In genomic region chr13:28356506-28357064, GRCh38 we compare ENCODE assay signal across 12 cellular contexts.
DNase-seq lines count a peak whose midpoint lies in the region; ATAC-seq and TF ChIP-seq lines count a peak whose summit lies in the region.
"Had no signal": no experiment of that assay in that cellular context is flagged by ENCODE, and none has a peak within 500 bp of the region (broad histone marks: within the 10 kb centered on the region; RNA-seq: fewer than 3 reads in every experiment).

No MANE protein-coding gene starts in this region.

- H3K9me3 Mint-ChIP-seq in activated CD8-positive, alpha-beta memory T cell treated with anti-CD3 and anti-CD28 coated beads, Interleukin-2, amount 10 ng/mL, durations not matched to agents 7 days and 5 days (ENCODE audit: low read depth), result peaks cover 5% of the 10 kb centered on the region
- no peaks in the 10 kb centered on the region for H3K9me3 Mint-ChIP-seq in chondrocyte (ENCODE audit: low read depth)

- H3K4me3 Mint-ChIP-seq in activated CD8-positive, alpha-beta memory T cell treated with anti-CD3 and anti-CD28 coated beads, Interleukin-2, amount 10 ng/mL, durations not matched to agents 7 days and 5 days, result no peak overlapping the region
- H3K4me3 Mint-ChIP-seq in chondrocyte (ENCODE audit: unreplicated experiment), result no peak overlapping the region

- peaks cover 48% of the 10 kb centered on the region for H3K4me1 Mint-ChIP-seq in activated CD8-positive, alpha-beta memory T cell treated with anti-CD3 and anti-CD28 coated beads, Interleukin-2, amount 10 ng/mL, durations not matched to agents 7 days and 5 days
- H3K4me1 Mint-ChIP-seq in chondrocyte (ENCODE audit: low read depth), result peaks cover 36% of the 10 kb centered on the region

- DNase-seq in activated CD8-positive, alpha-beta memory T cell treated with anti-CD3 and anti-CD28 coated beads, Interleukin-2, amount 10 ng/mL, durations not matched to agents 7 days and 5 days, result no peak
- DNase-seq in activated CD8-positive, alpha-beta memory T cell treated with anti-CD3 and anti-CD28 coated beads, Interleukin-2, amount 50 U/mL, for 48 hours, result no peak
- peak; percentile 69 to 87 for DNase-seq in NOMO-1 (lab: John Stamatoyannopoulos, UW; ENCODE audit: unreplicated experiment in 2 of 2)
- no peak for DNase-seq in chondrocyte (ENCODE audit: low spot score)
- DNase-seq in sciatic nerve (ENCODE audit: low spot score), result no peak
- DNase-seq in NCI-H2081 (lab: John Stamatoyannopoulos, UW), result no peak
- DNase-seq in NCI-H2107 treated with DMSO at 0.1 percent for 48 hours (lab: John Stamatoyannopoulos, UW; ENCODE audit: unreplicated experiment), result no peak
- no peak for DNase-seq in activated CD4-positive, CD25-positive, alpha-beta regulatory T cell (lab: John Stamatoyannopoulos, UW)
- DNase-seq: amygdala, esophagus squamous epithelium, spleen had no signal

- no peaks in the 10 kb centered on the region for H3K27me3 Mint-ChIP-seq in activated CD8-positive, alpha-beta memory T cell treated with anti-CD3 and anti-CD28 coated beads, Interleukin-2, amount 10 ng/mL, durations not matched to agents 7 days and 5 days
- no peaks in the 10 kb centered on the region for H3K27me3 Mint-ChIP-seq in chondrocyte (ENCODE audit: low read depth)

- CTCF ChIA-PET in activated CD8-positive, alpha-beta memory T cell treated with anti-CD3 and anti-CD28 coated beads, Interleukin-2, amount 10 ng/mL, durations not matched to agents 7 days and 5 days (lab: Charles Lee), result no interaction called here

- H3K27ac Mint-ChIP-seq in activated CD8-positive, alpha-beta memory T cell treated with anti-CD3 and anti-CD28 coated beads, Interleukin-2, amount 10 ng/mL, durations not matched to agents 7 days and 5 days, result peak overlapping the region; percentile 75
- H3K27ac Mint-ChIP-seq in chondrocyte (ENCODE audit: unreplicated experiment), result peak overlapping the region; percentile 88

- intact Hi-C loops in sciatic nerve (cut with DNase I), result no loop called here

- H3K36me3 Mint-ChIP-seq in activated CD8-positive, alpha-beta memory T cell treated with anti-CD3 and anti-CD28 coated beads, Interleukin-2, amount 10 ng/mL, durations not matched to agents 7 days and 5 days, result peaks cover 29% of the 10 kb centered on the region
- no peaks in the 10 kb centered on the region for H3K36me3 Mint-ChIP-seq in chondrocyte (ENCODE audit: low read depth)

- ATAC-seq in activated CD8-positive, alpha-beta memory T cell treated with anti-CD3 and anti-CD28 coated beads, Interleukin-2, amount 10 ng/mL, durations not matched to agents 7 days and 5 days, result no peak
- peak; percentile 44 for ATAC-seq in sciatic nerve
- ATAC-seq: HCT116 had no signal

- TF ChIP-seq CTCF in chondrocyte (IDR thresholded peaks at IDR 0.05), result no peak

Comparison
In these comparisons a context has a peak if more than half of its experiments do, and no peak if none do; other contexts are left out.
1. DNase-seq: peak in NOMO-1 (2 of 2); none in activated CD8-positive, alpha-beta memory T cell treated with anti-CD3 and anti-CD28 coated beads, Interleukin-2, amount 10 ng/mL, durations not matched to agents 7 days and 5 days (single experiment), activated CD8-positive, alpha-beta memory T cell treated with anti-CD3 and anti-CD28 coated beads, Interleukin-2, amount 50 U/mL, for 48 hours (single experiment), chondrocyte (single experiment), sciatic nerve (single experiment), NCI-H2081 (0 of 2), NCI-H2107 treated with DMSO at 0.1 percent for 48 hours (single experiment) and activated CD4-positive, CD25-positive, alpha-beta regulatory T cell (0 of 4).